In the genomic region with DNA sequence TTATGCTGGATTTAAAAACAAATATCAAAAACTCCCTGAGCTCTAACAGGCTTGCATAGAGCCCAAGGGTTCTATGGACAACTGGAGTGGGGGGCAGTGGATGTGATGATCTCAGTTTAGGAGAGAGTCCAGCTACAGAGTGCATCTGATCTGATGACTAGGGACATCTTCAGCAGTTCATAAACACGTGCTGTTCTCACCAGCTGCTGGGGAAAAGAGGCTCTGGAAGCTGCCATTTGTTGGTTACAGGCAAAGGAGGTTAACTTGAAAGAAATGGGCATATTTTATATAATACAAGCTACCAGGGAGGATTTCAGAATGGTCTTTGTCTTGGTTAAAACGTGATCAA, we compare ENCODE assay signal across 19 cellular contexts. TPM values are rescaled to one million over a fixed set of nuclear protein-coding genes. Genes with fewer than 3 reads are reported as not detected.
DNase-seq lines count a peak whose midpoint lies in the region; ATAC-seq, FAIRE-seq and TF ChIP-seq lines count a peak whose summit lies in the region.
"Had no signal": no experiment of that assay in that cellular context is flagged by ENCODE, and none has a peak within 500 bp of the region (broad histone marks: within the 10 kb centered on the region; RNA-seq: fewer than 3 reads in every experiment).

No MANE protein-coding gene starts in this region.

- peaks cover 4% of the 10 kb centered on the region for H3K9me3 Mint-ChIP-seq in activated naive CD8-positive, alpha-beta T cell treated with anti-CD3 and anti-CD28 coated beads, Interleukin-2, amount 10 ng/mL, durations not matched to agents 7 days and 5 days
- H3K9me3 Mint-ChIP-seq in activated naive CD8-positive, alpha-beta T cell treated with anti-CD3 and anti-CD28 coated beads for 36 hours, result peaks cover 9% of the 10 kb centered on the region

- no peak overlapping the region for H3K4me3 Mint-ChIP-seq in activated naive CD8-positive, alpha-beta T cell treated with anti-CD3 and anti-CD28 coated beads, Interleukin-2, amount 10 ng/mL, durations not matched to agents 7 days and 5 days
- H3K4me3 Mint-ChIP-seq in activated naive CD8-positive, alpha-beta T cell treated with anti-CD3 and anti-CD28 coated beads for 36 hours, result no peak overlapping the region

- TF ChIP-seq RAD21 in H1 (IDR thresholded peaks at IDR 0.05 in 1 of 2, conservative IDR thresholded peaks at IDR 0.05 in 1 of 2; ENCODE audit: low read depth in 2 of 2, low read length in 2 of 2), result no peak

- H3K56ac ChIP-seq in H1 (replicated peaks; ENCODE audit: insufficient read length, low read depth, low read length), result no peak overlapping the region

- TF ChIP-seq POLR2A in H1 (IDR thresholded peaks at IDR 0.05; ENCODE audit: control extremely low read depth in 1 of 2, low read depth in 2 of 2, low read length in 2 of 2), result no peak

- H3K27me3 Mint-ChIP-seq in activated naive CD8-positive, alpha-beta T cell treated with anti-CD3 and anti-CD28 coated beads, Interleukin-2, amount 10 ng/mL, durations not matched to agents 7 days and 5 days, result no peaks in the 10 kb centered on the region
- H3K27me3 Mint-ChIP-seq in activated naive CD8-positive, alpha-beta T cell treated with anti-CD3 and anti-CD28 coated beads for 36 hours, result no peaks in the 10 kb centered on the region

- TF ChIP-seq CTCF in OCI-LY7 (conservative IDR thresholded peaks at IDR 0.05; ENCODE audit: low read length) (no peak), H1 (IDR thresholded peaks at IDR 0.05; ENCODE audit: control extremely low read depth in 1 of 3, insufficient read depth in 1 of 3, low read depth in 1 of 3, low read length in 3 of 3) (no peak)

- H2AFZ ChIP-seq in OCI-LY7 (ENCODE audit: low read length) (peak overlapping the region; percentile 69; the same call in 1 of the 2 replicates), H1 (ENCODE audit: low read length) (0 out of 2 replicates have a peak overlapping the region, but pooled peaks have one; percentile 76)

- no peak overlapping the region for H3K4ac ChIP-seq in H1 (replicated peaks; ENCODE audit: insufficient read length, low read depth, low read length)

- no peak overlapping the region for H4K8ac ChIP-seq in H1 (ENCODE audit: extremely low read depth, insufficient read depth, low read length)

- H2BK20ac ChIP-seq in H1 (ENCODE audit: low read length), result no peak overlapping the region

- no peaks in the 10 kb centered on the region for H3K9me2 ChIP-seq in OCI-LY7 (ENCODE audit: insufficient read depth, low read length)

- no peak overlapping the region for H3K14ac ChIP-seq in H1 (ENCODE audit: insufficient read length)

- no peak for ATAC-seq in activated naive CD8-positive, alpha-beta T cell treated with anti-CD3 and anti-CD28 coated beads, Interleukin-2, amount 10 ng/mL, durations not matched to agents 7 days and 5 days (ENCODE audit: low read depth)
- no peak for ATAC-seq in GM21423 (IDR thresholded peaks at IDR 0.05; ENCODE audit: unreplicated experiment)
- ATAC-seq: HCT116 had no signal

- no peak for DNase-seq in activated naive CD8-positive, alpha-beta T cell treated with anti-CD3 and anti-CD28 coated beads, Interleukin-2, amount 10 ng/mL, durations not matched to agents 7 days and 5 days
- no peak for DNase-seq in activated naive CD8-positive, alpha-beta T cell treated with anti-CD3 and anti-CD28 coated beads for 36 hours
- peak; percentile 16 for DNase-seq in OCI-LY7 (ENCODE audit: low spot score)
- no peak for DNase-seq in H1 (ENCODE audit: low read depth in 1 of 2, low spot score in 2 of 2)
- DNase-seq in myocyte (ENCODE audit: low read depth), result peak; percentile 61
- DNase-seq in NCI-H146 treated with DMSO at 0.1 percent for 48 hours (lab: John Stamatoyannopoulos, UW; ENCODE audit: unreplicated experiment), result no peak
- DNase-seq in stimulated activated CD4-positive, alpha-beta T cell treated with anti-CD3 and anti-CD28 coated beads, Interleukin-4, amount 100 ng/mL, for 1 hour, result no peak
- DNase-seq: 8988T, DMS79 treated with DMSO at 0.1 percent for 48 hours, GDM1, NCI-H1092, NCI-H1694 treated with DMSO at 0.1 percent for 48 hours, NCI-H774 had no signal

- no peak overlapping the region for H3K23ac ChIP-seq in H1 (ENCODE audit: insufficient read length)

- no peak for TF ChIP-seq EP300 in H1 (IDR thresholded peaks at IDR 0.05; ENCODE audit: borderline replicate concordance in 1 of 2, low read depth in 2 of 2, low read length in 2 of 2)

- peak overlapping the region; percentile 30 for H3K4me3 ChIP-seq in OCI-LY7 (ENCODE audit: low read depth, low read length, poor library complexity, severe bottlenecking)
- H3K4me3 ChIP-seq in H1 (ENCODE audit: extremely low read depth in 1 of 4, insufficient read depth in 2 of 4, low read depth in 3 of 4, low read length in 4 of 4), result no peak overlapping the region
- H3K4me3 ChIP-seq: SJSA1 had no signal

- H4K91ac ChIP-seq in H1 (replicated peaks; ENCODE audit: insufficient read length, low read length), result no peak overlapping the region

- POLR2A ChIA-PET in activated naive CD8-positive, alpha-beta T cell treated with anti-CD3 and anti-CD28 coated beads, Interleukin-2, amount 10 ng/mL, durations not matched to agents 7 days and 5 days (lab: Charles Lee), result interaction anchor here (0.9 kb wide), 1 partner anchor 207 kb away, joined by 4 read pairs; no protein-coding TSS in a partner anchor
- POLR2A ChIA-PET in OCI-LY7 (lab: Charles Lee) (interaction anchor here (0.5 to 1.0 kb wide), 5 partner anchors 82 to 873 kb away, joined by 3 to 5 read pairs (median 4); no protein-coding TSS in a partner anchor), H1 (lab: Charles Lee; ENCODE audit: partially characterized antibody) (interaction anchor here (1.2 kb wide), 1 partner anchor 9 kb away, joined by 3 read pairs; no protein-coding TSS in a partner anchor)

- peak overlapping the region; percentile 59 for H3K4me2 ChIP-seq in OCI-LY7 (ENCODE audit: low read length)
- no peak overlapping the region for H3K4me2 ChIP-seq in H1 (ENCODE audit: insufficient read depth in 1 of 2, low read depth in 2 of 2, low read length in 2 of 2)

- no peak overlapping the region for H2BK5ac ChIP-seq in H1 (ENCODE audit: low read depth, low read length)

- H3K36me3 ChIP-seq in OCI-LY7 (ENCODE audit: insufficient read depth, low read length) (no peaks in the 10 kb centered on the region), H1 (ENCODE audit: control insufficient read depth in 2 of 4, insufficient read depth in 4 of 4, low read length in 3 of 4) (no peaks in the 10 kb centered on the region)
- H3K36me3 ChIP-seq: SJSA1 had no signal

- no peak overlapping the region for H2BK12ac ChIP-seq in H1 (ENCODE audit: low read depth, low read length)

- H3K27ac Mint-ChIP-seq in activated naive CD8-positive, alpha-beta T cell treated with anti-CD3 and anti-CD28 coated beads, Interleukin-2, amount 10 ng/mL, durations not matched to agents 7 days and 5 days, result peak overlapping the region; percentile 75
- no peak overlapping the region for H3K27ac Mint-ChIP-seq in activated naive CD8-positive, alpha-beta T cell treated with anti-CD3 and anti-CD28 coated beads for 36 hours

- no peaks in the 10 kb centered on the region for H3K36me3 Mint-ChIP-seq in activated naive CD8-positive, alpha-beta T cell treated with anti-CD3 and anti-CD28 coated beads, Interleukin-2, amount 10 ng/mL, durations not matched to agents 7 days and 5 days
- H3K36me3 Mint-ChIP-seq in activated naive CD8-positive, alpha-beta T cell treated with anti-CD3 and anti-CD28 coated beads for 36 hours, result peaks cover 5% of the 10 kb centered on the region

- no peak overlapping the region for H2BK120ac ChIP-seq in H1 (replicated peaks; ENCODE audit: low read depth, low read length)

- H3K18ac ChIP-seq in H1 (ENCODE audit: extremely low read depth, low read length), result no peak overlapping the region

- H4K5ac ChIP-seq in H1 (ENCODE audit: insufficient read length, low read depth, low read length), result no peak overlapping the region

- H4K20me1 ChIP-seq in OCI-LY7 (ENCODE audit: insufficient read depth, low read length) (no peaks in the 10 kb centered on the region), H1 (replicated peaks in 1 of 2; ENCODE audit: control insufficient read depth in 1 of 2, insufficient read depth in 2 of 2, low read length in 2 of 2) (no peaks in the 10 kb centered on the region)

- H3K79me2 ChIP-seq in OCI-LY7 (ENCODE audit: insufficient read depth, low read depth, low read length) (no peaks in the 10 kb centered on the region), H1 (ENCODE audit: control insufficient read depth in 1 of 2, insufficient read depth in 2 of 2, low read length in 2 of 2) (no peaks in the 10 kb centered on the region)

- no TSS peak for BruUV-seq in OCI-LY7 (replicated peaks; lab: Mats Ljungman, UMichigan)

- 68% methylated on average over 2 of the region's 2 CpGs; no CpG with 5 or more reads in 1 of the 2 experiments for WGBS in H1 (ENCODE audit: extremely low coverage in 1 of 2, insufficient coverage in 1 of 2, insufficient read length in 1 of 2, insufficient replicate concordance in 2 of 2, low coverage in 1 of 2, low lambda C conversion rate in 2 of 2, missing lambda C conversion rate in 1 of 2), 2 experiments

- no peak overlapping the region for H3K9ac ChIP-seq in H1 (replicated peaks in 1 of 4; ENCODE audit: extremely low read depth in 1 of 4, low read depth in 3 of 4, low read length in 3 of 4)

- H3K4me1 Mint-ChIP-seq in activated naive CD8-positive, alpha-beta T cell treated with anti-CD3 and anti-CD28 coated beads, Interleukin-2, amount 10 ng/mL, durations not matched to agents 7 days and 5 days, result peaks cover 27% of the 10 kb centered on the region
- peaks cover 44% of the 10 kb centered on the region for H3K4me1 Mint-ChIP-seq in activated naive CD8-positive, alpha-beta T cell treated with anti-CD3 and anti-CD28 coated beads for 36 hours

- H3K27me3 ChIP-seq in H1 (replicated peaks in 1 of 4; ENCODE audit: control insufficient read depth in 3 of 4, extremely low read depth in 1 of 4, insufficient read depth in 3 of 4, low read length in 3 of 4), result no peaks in the 10 kb centered on the region
- H3K27me3 ChIP-seq: SJSA1 had no signal

- CTCF ChIA-PET in OCI-LY7 (lab: Charles Lee; ENCODE audit: unreplicated experiment), result no interaction called here
- CTCF ChIA-PET in H1 (lab: Charles Lee; ENCODE audit: partially characterized antibody), result interaction anchor here (0.6 to 1.6 kb wide), 3 partner anchors 99 to 432 kb away, joined by 3 to 4 read pairs (median 4); no protein-coding TSS in a partner anchor

- H2AK5ac ChIP-seq in H1 (ENCODE audit: low read depth, low read length), result no peak overlapping the region

- H3K23me2 ChIP-seq in H1 (ENCODE audit: low read depth, low read length), result no peaks in the 10 kb centered on the region; the same call in 1 of the 2 replicates

- intact Hi-C loops in OCI-LY7 (cut with micrococcal nuclease; ENCODE audit: unreplicated experiment), result loop anchor here (5.0 kb wide), 1 partner anchor 169 kb away; a partner anchor contains a TSS

- no peaks in the 10 kb centered on the region for H3K9me3 ChIP-seq in OCI-LY7 (ENCODE audit: low read length)
- H3K9me3 ChIP-seq in H1 (ENCODE audit: insufficient read depth in 2 of 2, low read depth in 1 of 2, low read length in 1 of 2), result peaks cover 0 to 6% of the 10 kb centered on the region in 2 experiments; a peak in 2 of 4 replicates

- no peaks in the 10 kb centered on the region for H3K79me1 ChIP-seq in H1 (ENCODE audit: low read depth, low read length)

- H3K4me1 ChIP-seq in OCI-LY7 (ENCODE audit: insufficient read depth, low read length, poor library complexity, severe bottlenecking), result peaks cover 61% of the 10 kb centered on the region
- H3K4me1 ChIP-seq in H1 (replicated peaks in 1 of 4; ENCODE audit: control insufficient read depth in 3 of 4, insufficient read depth in 4 of 4, low read length in 3 of 4), result no peaks in the 10 kb centered on the region
- H3K4me1 ChIP-seq: SJSA1 had no signal

- peak overlapping the region; percentile 86 for H3K27ac ChIP-seq in OCI-LY7 (ENCODE audit: low read depth, low read length, poor library complexity, severe bottlenecking)
- no peak overlapping the region for H3K27ac ChIP-seq in H1 (ENCODE audit: low read depth, low read length)
- H3K27ac ChIP-seq: C4-2B, SJSA1 had no signal

- no peak overlapping the region for H2BK15ac ChIP-seq in H1 (ENCODE audit: low read length)

- FAIRE-seq in H1 (lab: Jason Lieb, UNC), result no peak
- FAIRE-seq: GM12892, HTR-8/SVneo had no signal

RNA-seq across cellular contexts. Expression of a gene that starts 36.0 kb away (rescaled TPM):
- 1 to 10 TPM; 1.9 to 2.8 TPM for total RNA-seq in activated naive CD8-positive, alpha-beta T cell treated with anti-CD3 and anti-CD28 coated beads, Interleukin-2, amount 10 ng/mL, durations not matched to agents 7 days and 5 days
- total RNA-seq in activated naive CD8-positive, alpha-beta T cell treated with anti-CD3 and anti-CD28 coated beads for 36 hours, result under 1 TPM; 0.92 to 0.99 TPM
- 0.13 and 0.38 TPM in 2 replicates for total RNA-seq in OCI-LY7 (2014; rRNA removed; shearing (Covaris generic))
- 0.87 and 1.1 TPM in 2 replicates for total RNA-seq in OCI-LY7 (2022)
- 0.74 and 0.94 TPM in 2 replicates for total RNA-seq in H1 (2021; fragmentation: NEBNext Ultra II Directional; extraction: Animal tissue kit (Norgen Biotek cat#: 25700))
- 0.25 and 0.44 TPM in 2 replicates for polyA plus RNA-seq in H1 (2011; rRNA removed)
- polyA plus RNA-seq in H1 (2011; cell fraction: cytosol; rRNA removed), result 0.44 TPM
- polyA plus RNA-seq in H1 (2011; cell fraction: nucleus; rRNA removed), result 0.86 TPM
- polyA plus RNA-seq in H1 (2012, experiment 1 of 2), result 0.76 to 1.6 TPM (median 1.3 TPM) in 4 replicates
- polyA plus RNA-seq in H1 (2012, experiment 2 of 2), result 0.21 TPM
- 0.65 TPM for polyA plus RNA-seq in H1 (2013, experiment 1 of 2)
- 0.68 TPM for polyA plus RNA-seq in H1 (2013, experiment 2 of 2)
- 1.1 and 1.9 TPM in 2 replicates for polyA minus RNA-seq in H1 (2011; rRNA and poly(A)+ RNA removed)
- not detected for polyA minus RNA-seq in H1 (2011; cell fraction: cytosol; rRNA and poly(A)+ RNA removed)
- 3.0 TPM for polyA minus RNA-seq in H1 (2011; cell fraction: nucleus; rRNA and poly(A)+ RNA removed)
- total RNA-seq in myocyte, result 0.27 and 1.5 TPM in 2 replicates
- 1.2 TPM for polyA plus RNA-seq in myocyte (2012)

Comparison
In these comparisons a context has a peak if more than half of its experiments do, and no peak if none do; other contexts are left out.
1. DNase-seq: peak in OCI-LY7 (single experiment) and myocyte (single experiment); none in activated naive CD8-positive, alpha-beta T cell treated with anti-CD3 and anti-CD28 coated beads, Interleukin-2, amount 10 ng/mL, durations not matched to agents 7 days and 5 days (single experiment), activated naive CD8-positive, alpha-beta T cell treated with anti-CD3 and anti-CD28 coated beads for 36 hours (single experiment), H1 (0 of 2), NCI-H146 treated with DMSO at 0.1 percent for 48 hours (single experiment) and stimulated activated CD4-positive, alpha-beta T cell treated with anti-CD3 and anti-CD28 coated beads, Interleukin-4, amount 100 ng/mL, for 1 hour (single experiment).